1 cellular context compared by ENCODE assay signal in genomic region chr9:69195681-69196080, GRCh38.
TF ChIP-seq lines count a peak whose summit lies in the region.

No MANE protein-coding gene starts in this region.

TF ChIP-seq in H1, 55 proteins besides CTCF, POLR2A, EP300 and RAD21:
- TF ChIP-seq ATF3 (IDR thresholded peaks at IDR 0.05; ENCODE audit: insufficient read depth, low read depth, low read length) = no peak
- TF ChIP-seq KDM4A (IDR thresholded peaks at IDR 0.05; ENCODE audit: low read depth, low read length, severe bottlenecking) = no peak
- no peak for TF ChIP-seq BACH1 (IDR thresholded peaks at IDR 0.05; ENCODE audit: low read length)
- no peak for TF ChIP-seq MAFK (IDR thresholded peaks at IDR 0.05; ENCODE audit: low read depth, low read length)
- no peak for TF ChIP-seq CEBPB (IDR thresholded peaks at IDR 0.05; ENCODE audit: low read depth, low read length)
- no peak for TF ChIP-seq ATF2 (IDR thresholded peaks at IDR 0.05; ENCODE audit: low read length)
- TF ChIP-seq HDAC2 (IDR thresholded peaks at IDR 0.05; ENCODE audit: borderline replicate concordance in 1 of 2, low read depth in 2 of 2, low read length in 2 of 2) = no peak
- TF ChIP-seq SIRT6 (IDR thresholded peaks at IDR 0.05; ENCODE audit: low read length) = no peak
- TF ChIP-seq SAP30 (IDR thresholded peaks at IDR 0.05; ENCODE audit: insufficient read depth, insufficient replicate concordance, low read length) = no peak
- no peak for TF ChIP-seq JUN (IDR thresholded peaks at IDR 0.05; ENCODE audit: low read depth, low read length)
